8 cellular contexts compared by ENCODE assay signal in genomic region chr17:44556854-44557606, GRCh38. TPM values are rescaled to one million over a fixed set of nuclear protein-coding genes. Genes with fewer than 3 reads are reported as not detected.
DNase-seq lines count a peak whose midpoint lies in the region; ATAC-seq, FAIRE-seq and TF ChIP-seq lines count a peak whose summit lies in the region.

Gene FZD2 (plus strand): TSS chr17:44557484. CDS start chr17:44557689, 205 bp downstream.

- peak within 1 kb of the TSS; percentile 68 for H3K27ac ChIP-seq in K562 (ENCODE audit: extremely low read depth, low read depth, low read length)
- H3K27ac ChIP-seq in rectal smooth muscle tissue (ENCODE audit: low read depth, low read length) = peak within 1 kb of the TSS; percentile 77

- WGBS in K562 (ENCODE audit: insufficient coverage, low coverage, missing lambda C conversion rate) = 1% methylated on average over 27 of the region's 49 CpGs

- intact Hi-C loops in K562 (cut with micrococcal nuclease) = no loop called here

- H3K4me3 ChIP-seq in AG10803 (ENCODE audit: low read length) (peak within 1 kb of the TSS; percentile 78), K562 (peak within 1 kb of the TSS; percentile 60), rectal smooth muscle tissue (ENCODE audit: low read length) (peak within 1 kb of the TSS; percentile 79)

- peak; percentile 99 for DNase-seq in AG10803 (ENCODE audit: low read depth)
- peak; percentile 90 for DNase-seq in NCI-H1105 treated with DMSO at 0.1 percent for 48 hours (lab: John Stamatoyannopoulos, UW)
- peak; percentile 86 for DNase-seq in SKM-1 (lab: John Stamatoyannopoulos, UW; ENCODE audit: unreplicated experiment)
- peak; percentile 93 to 96 (median 95) for DNase-seq in K562 (ENCODE audit: extremely low read depth in 1 of 4, low spot score in 3 of 4)
- DNase-seq in hypothalamus (lab: John Stamatoyannopoulos, UW) = peak in 45 of 51 donors; percentile 3 to 82 (median 47)

- H3K36me3 ChIP-seq in K562 (ENCODE audit: control insufficient read depth, insufficient read depth, low read length) (no peaks in the 10 kb centered on the region), rectal smooth muscle tissue (ENCODE audit: control insufficient read depth, insufficient read depth, low read length) (no peaks in the 10 kb centered on the region)

- no TSS peak for BruUV-seq in K562 (replicated peaks; lab: Mats Ljungman, UMichigan)

- in situ Hi-C loops in K562 (cut with MboI) = no loop called here

- ATAC-seq in GM19372 (IDR thresholded peaks at IDR 0.05; ENCODE audit: low read depth, unreplicated experiment) = peak; percentile 64
- ATAC-seq in K562 = peak; percentile 95
- ATAC-seq in GM19328 (IDR thresholded peaks at IDR 0.05; ENCODE audit: unreplicated experiment) = no peak

- FAIRE-seq in K562 (lab: Jason Lieb, UNC) = peak; percentile 97

- POLR2A ChIA-PET in K562 (lab: Yijun Ruan, JAX) = interaction anchor here (0.7 to 1.7 kb wide), 6 partner anchors 10 to 160 kb away, joined by 3 to 7 read pairs (median 4); no protein-coding TSS in a partner anchor

- no peak for TF ChIP-seq CTCF in AG10803 (conservative IDR thresholded peaks at IDR 0.05; ENCODE audit: low read length)
- TF ChIP-seq CTCF in K562 (IDR thresholded peaks at IDR 0.05 in 2 of 3, conservative IDR thresholded peaks at IDR 0.05 in 1 of 3; ENCODE audit: insufficient read depth in 2 of 3, low read depth in 1 of 3, low read length in 3 of 3) = no peak

- TF ChIP-seq RAD21 in K562 (CRISPR knock-in tag; conservative IDR thresholded peaks at IDR 0.05 in 1 of 2, IDR thresholded peaks at IDR 0.05 in 1 of 2) = no peak

- no peaks in the 10 kb centered on the region for H3K27me3 ChIP-seq in K562 (ENCODE audit: control insufficient read depth in 2 of 2, insufficient read depth in 2 of 2, low read length in 2 of 2)
- peaks cover 9% of the 10 kb centered on the region for H3K27me3 ChIP-seq in rectal smooth muscle tissue (ENCODE audit: control insufficient read depth, insufficient read depth, low read length)

- CTCF ChIA-PET in K562 (lab: Yijun Ruan, JAX; ENCODE audit: low intra/inter-chr PET ratio) = interaction anchor here (0.7 kb wide), 1 partner anchor 99 kb away, joined by 3 read pairs; no protein-coding TSS in a partner anchor

- no peaks in the 10 kb centered on the region for H4K20me1 ChIP-seq in K562 (replicated peaks; ENCODE audit: control insufficient read depth, insufficient read depth, low read length)

- no peaks in the 10 kb centered on the region for H3K79me2 ChIP-seq in K562 (ENCODE audit: control insufficient read depth, insufficient read depth, low read length)

- TF ChIP-seq POLR2A in K562 (conservative IDR thresholded peaks at IDR 0.05) = no peak

- peak within 1 kb of the TSS; percentile 81 to 90 for H3K9ac ChIP-seq in K562 (ENCODE audit: insufficient read depth in 1 of 2, low read depth in 2 of 2, low read length in 2 of 2)
- peak within 1 kb of the TSS; percentile 21 for H3K9ac ChIP-seq in rectal smooth muscle tissue (ENCODE audit: low read length)

- no peaks in the 10 kb centered on the region for H3K9me3 ChIP-seq in K562 (replicated peaks; ENCODE audit: control insufficient read depth, insufficient read depth, low read depth, low read length)

- peak within 1 kb of the TSS; percentile 97 for H2AFZ ChIP-seq in K562 (ENCODE audit: low read depth, low read length)

- peak within 1 kb of the TSS; percentile 85 for H3K4me2 ChIP-seq in K562 (ENCODE audit: insufficient read depth, low read length)

- no peaks in the 10 kb centered on the region for H3K9me1 ChIP-seq in K562 (ENCODE audit: control insufficient read depth, insufficient read depth, low read length)

- no peak for TF ChIP-seq EP300 in K562 (IDR thresholded peaks at IDR 0.05; ENCODE audit: low read length)

- H3K4me1 ChIP-seq in K562 (replicated peaks in 1 of 2; ENCODE audit: control insufficient read depth in 2 of 2, insufficient read depth in 2 of 2, low read length in 2 of 2) = peaks cover 20 to 29% of the 10 kb centered on the region in 2 experiments; a peak in 4 of 5 replicates
- peaks cover 3% of the 10 kb centered on the region for H3K4me1 ChIP-seq in rectal smooth muscle tissue (ENCODE audit: control insufficient read depth, insufficient read depth, low read length)

TF ChIP-seq in K562, 482 proteins besides CTCF, POLR2A, EP300 and RAD21 (continues in another document):
- TF ChIP-seq, protein P1, sequence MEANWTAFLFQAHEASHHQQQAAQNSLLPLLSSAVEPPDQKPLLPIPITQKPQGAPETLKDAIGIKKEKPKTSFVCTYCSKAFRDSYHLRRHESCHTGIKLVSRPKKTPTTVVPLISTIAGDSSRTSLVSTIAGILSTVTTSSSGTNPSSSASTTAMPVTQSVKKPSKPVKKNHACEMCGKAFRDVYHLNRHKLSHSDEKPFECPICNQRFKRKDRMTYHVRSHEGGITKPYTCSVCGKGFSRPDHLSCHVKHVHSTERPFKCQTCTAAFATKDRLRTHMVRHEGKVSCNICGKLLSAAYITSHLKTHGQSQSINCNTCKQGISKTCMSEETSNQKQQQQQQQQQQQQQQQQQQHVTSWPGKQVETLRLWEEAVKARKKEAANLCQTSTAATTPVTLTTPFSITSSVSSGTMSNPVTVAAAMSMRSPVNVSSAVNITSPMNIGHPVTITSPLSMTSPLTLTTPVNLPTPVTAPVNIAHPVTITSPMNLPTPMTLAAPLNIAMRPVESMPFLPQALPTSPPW (CRISPR knock-in tag; IDR thresholded peaks at IDR 0.05) = peak; percentile 95
- TF ChIP-seq TOE1 (IDR thresholded peaks at IDR 0.05; ENCODE audit: borderline replicate concordance) = peak; percentile 81
- no peak for TF ChIP-seq TOE1 (CRISPR knock-in tag; IDR thresholded peaks at IDR 0.05; ENCODE audit: borderline replicate concordance, low read depth)
- TF ChIP-seq NEUROD1 (IDR thresholded peaks at IDR 0.05; ENCODE audit: borderline replicate concordance, low read depth, low read length, partially characterized antibody) = peak; percentile 49
- TF ChIP-seq, protein P2, sequence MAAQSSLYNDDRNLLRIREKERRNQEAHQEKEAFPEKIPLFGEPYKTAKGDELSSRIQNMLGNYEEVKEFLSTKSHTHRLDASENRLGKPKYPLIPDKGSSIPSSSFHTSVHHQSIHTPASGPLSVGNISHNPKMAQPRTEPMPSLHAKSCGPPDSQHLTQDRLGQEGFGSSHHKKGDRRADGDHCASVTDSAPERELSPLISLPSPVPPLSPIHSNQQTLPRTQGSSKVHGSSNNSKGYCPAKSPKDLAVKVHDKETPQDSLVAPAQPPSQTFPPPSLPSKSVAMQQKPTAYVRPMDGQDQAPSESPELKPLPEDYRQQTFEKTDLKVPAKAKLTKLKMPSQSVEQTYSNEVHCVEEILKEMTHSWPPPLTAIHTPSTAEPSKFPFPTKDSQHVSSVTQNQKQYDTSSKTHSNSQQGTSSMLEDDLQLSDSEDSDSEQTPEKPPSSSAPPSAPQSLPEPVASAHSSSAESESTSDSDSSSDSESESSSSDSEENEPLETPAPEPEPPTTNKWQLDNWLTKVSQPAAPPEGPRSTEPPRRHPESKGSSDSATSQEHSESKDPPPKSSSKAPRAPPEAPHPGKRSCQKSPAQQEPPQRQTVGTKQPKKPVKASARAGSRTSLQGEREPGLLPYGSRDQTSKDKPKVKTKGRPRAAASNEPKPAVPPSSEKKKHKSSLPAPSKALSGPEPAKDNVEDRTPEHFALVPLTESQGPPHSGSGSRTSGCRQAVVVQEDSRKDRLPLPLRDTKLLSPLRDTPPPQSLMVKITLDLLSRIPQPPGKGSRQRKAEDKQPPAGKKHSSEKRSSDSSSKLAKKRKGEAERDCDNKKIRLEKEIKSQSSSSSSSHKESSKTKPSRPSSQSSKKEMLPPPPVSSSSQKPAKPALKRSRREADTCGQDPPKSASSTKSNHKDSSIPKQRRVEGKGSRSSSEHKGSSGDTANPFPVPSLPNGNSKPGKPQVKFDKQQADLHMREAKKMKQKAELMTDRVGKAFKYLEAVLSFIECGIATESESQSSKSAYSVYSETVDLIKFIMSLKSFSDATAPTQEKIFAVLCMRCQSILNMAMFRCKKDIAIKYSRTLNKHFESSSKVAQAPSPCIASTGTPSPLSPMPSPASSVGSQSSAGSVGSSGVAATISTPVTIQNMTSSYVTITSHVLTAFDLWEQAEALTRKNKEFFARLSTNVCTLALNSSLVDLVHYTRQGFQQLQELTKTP (IDR thresholded peaks at IDR 0.05; ENCODE audit: low read depth in 1 of 2, partially characterized antibody in 2 of 2) = peak in 1 of 2 experiments; percentile 16
- peak; percentile 78 for TF ChIP-seq CC2D1A (IDR thresholded peaks at IDR 0.05)
- TF ChIP-seq TBP (optimal IDR thresholded peaks at IDR 0.05; ENCODE audit: low read depth, low read length) = peak; percentile 25
- TF ChIP-seq, protein P3, sequence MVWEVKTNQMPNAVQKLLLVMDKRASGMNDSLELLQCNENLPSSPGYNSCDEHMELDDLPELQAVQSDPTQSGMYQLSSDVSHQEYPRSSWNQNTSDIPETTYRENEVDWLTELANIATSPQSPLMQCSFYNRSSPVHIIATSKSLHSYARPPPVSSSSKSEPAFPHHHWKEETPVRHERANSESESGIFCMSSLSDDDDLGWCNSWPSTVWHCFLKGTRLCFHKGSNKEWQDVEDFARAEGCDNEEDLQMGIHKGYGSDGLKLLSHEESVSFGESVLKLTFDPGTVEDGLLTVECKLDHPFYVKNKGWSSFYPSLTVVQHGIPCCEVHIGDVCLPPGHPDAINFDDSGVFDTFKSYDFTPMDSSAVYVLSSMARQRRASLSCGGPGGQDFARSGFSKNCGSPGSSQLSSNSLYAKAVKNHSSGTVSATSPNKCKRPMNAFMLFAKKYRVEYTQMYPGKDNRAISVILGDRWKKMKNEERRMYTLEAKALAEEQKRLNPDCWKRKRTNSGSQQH (CRISPR knock-in tag; IDR thresholded peaks at IDR 0.05) = no peak

RNA-seq across cellular contexts. Expression of gene FZD2, which starts in this region (rescaled TPM):
- 1.3 and 4.1 TPM in 2 replicates for total RNA-seq in K562 (2011; cell fraction: chromatin; rRNA removed; ENCODE audit: low replicate concordance)
- 7.2 and 8.2 TPM in 2 replicates for total RNA-seq in K562 (2011; cell fraction: nucleolus; rRNA removed)
- total RNA-seq in K562 (2011; cell fraction: nucleoplasm; rRNA removed) = 2.8 and 3.5 TPM in 2 replicates
- total RNA-seq in K562 (2014; rRNA removed) = 1.1 and 1.2 TPM in 2 replicates
- total RNA-seq in K562 (2014; rRNA removed; fragmentation: Illumina TruSeq; extraction: Trizol) = 0.10 and 0.11 TPM in 2 replicates
- 0.68 and 1.1 TPM in 2 replicates for total RNA-seq in K562 (2015; rRNA removed; fragmentation: Illumina TruSeq; extraction: Trizol)
- 3.5 and 3.7 TPM in 2 replicates for total RNA-seq in K562 (2021)
- 1.8 and 3.1 TPM in 2 replicates for polyA plus RNA-seq in K562 (2011; rRNA removed)
- 6.1 and 11.5 TPM in 2 replicates for polyA plus RNA-seq in K562 (2011; cell fraction: cytosol; rRNA removed)
- polyA plus RNA-seq in K562 (2011; cell fraction: nucleus; rRNA removed) = 4.8 and 5.5 TPM in 2 replicates
- 2.8 and 5.2 TPM in 2 replicates for polyA plus RNA-seq in K562 (2012)
- polyA plus RNA-seq in K562 (2014; fragmentation: Illumina TruSeq; extraction: Trizol) = 0.31 and 1.5 TPM in 2 replicates
- polyA plus RNA-seq in K562 (2014; fragmentation: Nextera tagmentation; extraction: Ambion mirVana) = under 1 TPM in 1 of 2 experiments, not detected in 1; 0.03 TPM
- 2.1 and 4.5 TPM in 2 replicates for polyA plus RNA-seq in K562 (2014; rRNA removed)
- polyA minus RNA-seq in K562 (2011; rRNA and poly(A)+ RNA removed) = 1.1 and 2.1 TPM in 2 replicates
- 4.9 and 6.1 TPM in 2 replicates for polyA minus RNA-seq in K562 (2011; cell fraction: cytosol; rRNA and poly(A)+ RNA removed)
- 2.3 and 3.8 TPM in 2 replicates for polyA minus RNA-seq in K562 (2011; cell fraction: nucleus; rRNA and poly(A)+ RNA removed)

Comparison
In these comparisons a context has a peak if more than half of its experiments do, and no peak if none do; other contexts are left out.
1. DNase-seq: peak in every context shown above with its lines; median percentile 99 in AG10803; 95 in K562; 90 in NCI-H1105 treated with DMSO at 0.1 percent for 48 hours; 86 in SKM-1; 47 in hypothalamus.